ENCODE assay signal across 24 cellular contexts in the genomic region with DNA sequence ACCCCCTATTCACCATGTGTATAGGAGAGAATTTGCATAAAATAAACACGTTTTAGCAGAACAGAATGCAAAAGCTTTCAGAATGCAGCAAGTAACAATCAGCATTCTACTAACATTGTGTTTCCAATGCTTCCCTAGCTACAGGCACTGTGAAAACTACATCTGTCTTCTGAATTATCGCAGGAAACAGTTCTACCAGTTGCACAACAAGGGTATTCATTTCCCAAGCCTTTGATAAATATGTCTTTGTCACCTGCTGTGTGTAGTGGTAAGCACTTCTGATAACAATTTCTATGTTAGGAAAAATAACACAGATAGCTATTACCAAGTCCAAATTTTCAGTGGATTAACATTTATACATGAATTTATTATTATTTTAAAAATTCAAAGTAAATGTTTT.
"Had no signal": no experiment of that assay in that cellular context is flagged by ENCODE, and none has a peak within 500 bp of the region (broad histone marks: within the 10 kb centered on the region; RNA-seq: fewer than 3 reads in every experiment).

No MANE protein-coding gene starts in this region.

- H3K9ac ChIP-seq: neural progenitor cell had no signal

- H3K4me1 ChIP-seq: neural progenitor cell, prostate gland, right lobe of liver, spleen, tibial nerve, upper lobe of right lung, vagina had no signal

- H3K79me2 ChIP-seq: hepatocyte had no signal

- ATAC-seq: left colon; left ventricle myocardium superior; natural killer cell treated with Interleukin-12 subunit alpha and Interleukin-12 subunit beta and Interleukin-15 and Interleukin-18, amount 100 ng/mL, for 72 hours; right lobe of liver; stimulated activated memory B cell treated with anti-CD40 and anti-IgM and Interleukin-4, amounts not matched to agents 10 μg/mL and 1 μg/mL and 100 μg/mL, for 72 hours; upper lobe of right lung had no signal

- H3K36me3 ChIP-seq: neural progenitor cell, ovary, prostate gland, right lobe of liver, spleen, tibial nerve, upper lobe of right lung, vagina had no signal

- H2AFZ ChIP-seq: hepatocyte had no signal

- H3K27ac ChIP-seq: dorsolateral prefrontal cortex, hepatocyte, neural progenitor cell, ovary, prostate gland, right lobe of liver, spleen, tibial nerve, upper lobe of right lung, vagina had no signal

- H3K4me3 ChIP-seq: dorsolateral prefrontal cortex, hepatocyte, lung, neural progenitor cell, ovary, prostate gland, right lobe of liver, spleen, tibial nerve, upper lobe of right lung, vagina had no signal

- DNase-seq: dorsolateral prefrontal cortex; effector CD8-positive, alpha-beta T cell; foreskin melanocyte; head of caudate nucleus; left colon; left ventricle myocardium superior; mesenchymal stem cell; midbrain; nucleus accumbens; ovary; right lobe of liver; spleen; stimulated activated CD4-positive, alpha-beta T cell treated with anti-CD3 and anti-CD28 coated beads, Interleukin-15, amount 100 ng/mL, for 24 hours; stimulated activated CD4-positive, alpha-beta T cell treated with anti-CD3 and anti-CD28 coated beads, Interleukin-1b, Interleukin-23, amount 100 ng/mL, for 48 hours; stimulated activated CD4-positive, alpha-beta T cell treated with anti-CD3 and anti-CD28 coated beads, Interleukin-4, amount 100 ng/mL, for 24 hours; upper lobe of right lung had no signal

- H3K9me3 ChIP-seq: ovary, prostate gland, right lobe of liver, spleen, tibial nerve, upper lobe of right lung, vagina had no signal

- H3K4me2 ChIP-seq: hepatocyte, neural progenitor cell had no signal

- H3K27me3 ChIP-seq: dorsolateral prefrontal cortex, hepatocyte, neural progenitor cell, ovary, right lobe of liver, spleen, tibial nerve, upper lobe of right lung, vagina had no signal
